In the genomic region with DNA sequence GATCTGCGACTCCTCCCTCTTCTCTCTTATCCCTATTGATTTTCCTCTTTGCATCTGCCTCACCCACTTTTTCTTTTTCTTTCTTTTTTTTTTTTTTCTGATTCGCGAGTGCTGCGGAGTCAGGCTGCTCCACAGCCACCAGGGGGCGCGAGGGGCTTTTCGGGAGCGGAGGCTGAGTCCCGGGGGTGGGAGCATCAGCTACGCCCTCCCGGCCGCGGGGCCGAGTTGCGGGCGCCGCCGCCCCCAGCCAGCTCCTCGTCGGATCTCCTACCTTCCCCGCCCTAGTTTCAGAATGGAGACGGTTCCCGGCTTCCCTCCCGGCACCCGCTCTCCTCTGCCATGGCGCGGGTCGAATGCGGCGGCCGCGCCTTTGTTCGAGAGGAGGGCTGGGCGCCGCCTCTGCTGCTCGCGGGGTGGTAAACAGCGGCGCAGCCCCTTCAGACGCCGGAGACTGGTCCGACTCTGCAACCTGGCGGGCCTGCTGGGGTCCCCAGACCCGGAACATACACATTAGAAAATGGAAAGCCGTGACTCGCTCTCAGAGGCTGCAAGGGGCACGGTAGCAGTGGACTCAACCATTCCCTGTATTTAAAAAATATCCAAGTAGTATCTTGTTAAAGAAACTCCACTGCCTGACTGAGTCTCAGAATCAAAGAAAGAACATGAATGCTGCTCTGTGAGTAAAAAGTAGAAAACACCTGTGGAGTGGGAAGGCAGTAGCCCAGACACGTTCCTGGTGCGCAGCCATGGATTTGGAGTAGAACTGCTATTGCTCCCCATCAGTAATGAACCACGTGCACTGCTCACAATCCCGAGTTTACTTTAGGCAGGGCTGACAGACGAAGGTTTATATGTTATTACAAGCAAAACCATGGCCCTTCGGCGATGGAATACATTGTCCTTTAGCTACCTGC, we compare ENCODE assay signal across 7 cellular contexts. TPM values are rescaled to one million over a fixed set of nuclear protein-coding genes. Genes with fewer than 3 reads are reported as not detected.
DNase-seq lines count a peak whose midpoint lies in the region; ATAC-seq lines count a peak whose summit lies in the region.

No MANE protein-coding gene starts in this region.

- H3K9ac ChIP-seq in iPS-20b (ENCODE audit: low read depth, low read length) (peak overlapping the region; percentile 71), skeletal muscle satellite cell (ENCODE audit: low read depth, low read length) (peak overlapping the region; percentile 89)

- ATAC-seq in GM18508 (IDR thresholded peaks at IDR 0.05; ENCODE audit: insufficient read depth, unreplicated experiment) (peak; percentile 67), HG02973 (IDR thresholded peaks at IDR 0.05; ENCODE audit: unreplicated experiment) (peak; percentile 81)

- H3K9me3 ChIP-seq in iPS-20b (ENCODE audit: insufficient read depth, low read depth, low read length) = no peaks in the 10 kb centered on the region
- H3K9me3 ChIP-seq in skeletal muscle satellite cell (replicated peaks; ENCODE audit: low read length) = no peaks in the 10 kb centered on the region

- H3K4me1 ChIP-seq in iPS-20b (ENCODE audit: insufficient read depth, low read length) (peaks cover 43% of the 10 kb centered on the region), skeletal muscle satellite cell (ENCODE audit: control insufficient read depth, insufficient read depth, low read length) (peaks cover 8% of the 10 kb centered on the region)

- H3K36me3 ChIP-seq in iPS-20b (ENCODE audit: insufficient read depth, low read depth, low read length) (peaks cover 6% of the 10 kb centered on the region; the same call in 1 of the 2 replicates), skeletal muscle satellite cell (ENCODE audit: insufficient read depth, low read length) (no peaks in the 10 kb centered on the region)

- peak; percentile 53 for DNase-seq in NCI-H187 treated with DMSO at 0.1 percent for 48 hours (lab: John Stamatoyannopoulos, UW)
- DNase-seq in UCSD-AML1 (lab: John Stamatoyannopoulos, UW; ENCODE audit: unreplicated experiment) = peak; percentile 51
- peak; percentile 24 for DNase-seq in brain pericyte (ENCODE audit: low read depth, low spot score)

- peak overlapping the region; percentile 8 for H3K27ac ChIP-seq in iPS-20b (ENCODE audit: low read length)

- H3K27me3 ChIP-seq in iPS-20b (ENCODE audit: insufficient read depth, low read length) = no peaks in the 10 kb centered on the region
- no peaks in the 10 kb centered on the region for H3K27me3 ChIP-seq in skeletal muscle satellite cell (ENCODE audit: control insufficient read depth, insufficient read depth, low read length)

- peak overlapping the region; percentile 90 for H3K4me3 ChIP-seq in iPS-20b (ENCODE audit: low read length)
- peak overlapping the region; percentile 96 for H3K4me3 ChIP-seq in skeletal muscle satellite cell (ENCODE audit: low read length)

- peak overlapping the region; percentile 97 for H3K4me2 ChIP-seq in skeletal muscle satellite cell (ENCODE audit: low read length)

RNA-seq across cellular contexts. Expression of a gene that starts 55.7 kb away (rescaled TPM):
- total RNA-seq in skeletal muscle satellite cell (2012; rRNA removed) = 10.9 and 14.0 TPM in 2 replicates

Comparison
In these comparisons a context has a peak if more than half of its experiments do, and no peak if none do; other contexts are left out.
1. Peak in every context shown above with its lines: DNase-seq, ATAC-seq, H3K4me3 ChIP-seq and H3K27ac ChIP-seq.